Comparison of ENCODE assay signal across 5 cellular contexts in genomic region chr10:68076081-68076480, GRCh38. TPM values are rescaled to one million over a fixed set of nuclear protein-coding genes. Genes with fewer than 3 reads are reported as not detected.
"Had no signal": no experiment of that assay in that cellular context is flagged by ENCODE, and none has a peak within 500 bp of the region (broad histone marks: within the 10 kb centered on the region; RNA-seq: fewer than 3 reads in every experiment).

No MANE protein-coding gene starts in this region.

RNA-seq across cellular contexts. Expression of gene MYPN, which starts 33.2 kb away (rescaled TPM):
- total RNA-seq: activated naive CD4-positive, alpha-beta T cell treated with anti-CD3 and anti-CD28 coated beads for 36 hours; activated naive CD8-positive, alpha-beta T cell treated with anti-CD3 and anti-CD28 coated beads for 36 hours; activated T-cell treated with anti-CD3 and anti-CD28 coated beads, Interleukin-2, amount 50 U/mL, for 4 hours; T-helper 1 cell treated with Interleukin-12 subunit alpha and Interleukin-12 subunit beta and Interleukin-4 antibody, amounts not matched to agents 30 ng/mL and 1 ng/mL, for 36 hours; WTC11 had no signal
